ENCODE assay signal across 8 cellular contexts in genomic region chr17:2302740-2303277, GRCh38. TPM values are rescaled to one million over a fixed set of nuclear protein-coding genes. Genes with fewer than 3 reads are reported as not detected.
DNase-seq lines count a peak whose midpoint lies in the region; ATAC-seq and TF ChIP-seq lines count a peak whose summit lies in the region.

No MANE protein-coding gene starts in this region.

- H3K27ac ChIP-seq in lower lobe of right lung (peak overlapping the region; percentile 85), uterus (peak overlapping the region; percentile 91 to 94)

- intact Hi-C loops in lower lobe of right lung (cut with DNase I) (no loop called here), uterus (cut with DNase I; ENCODE audit: low total_unique reads) (no loop called here)

- TF ChIP-seq CTCF in astrocyte of the spinal cord (IDR thresholded peaks at IDR 0.05; ENCODE audit: low read depth, low read length) (no peak), lower lobe of right lung (IDR thresholded peaks at IDR 0.05) (no peak), uterus (IDR thresholded peaks at IDR 0.05) (no peak)

- peak; percentile 3 for ATAC-seq in HG03565 (IDR thresholded peaks at IDR 0.05; ENCODE audit: unreplicated experiment)
- no peak for ATAC-seq in lower lobe of right lung

- in situ Hi-C loops in astrocyte of the spinal cord (cut with HindIII; ENCODE audit: low sequenced_read_pairs) = no loop called here

- peaks cover 32% of the 10 kb centered on the region for H3K4me1 ChIP-seq in lower lobe of right lung
- peaks cover 0 to 10% of the 10 kb centered on the region in 2 donors for H3K4me1 ChIP-seq in uterus

- TF ChIP-seq POLR2A in uterus (IDR thresholded peaks at IDR 0.05) = no peak

- H3K27me3 ChIP-seq in lower lobe of right lung (ENCODE audit: low read depth) = no peaks in the 10 kb centered on the region
- H3K27me3 ChIP-seq in uterus = no peaks in the 10 kb centered on the region

- H3K4me3 ChIP-seq in astrocyte of the spinal cord (ENCODE audit: low read depth, low read length) = peak overlapping the region; percentile 82
- H3K4me3 ChIP-seq in lower lobe of right lung = peak overlapping the region; percentile 98
- peak overlapping the region; percentile 81 to 88 for H3K4me3 ChIP-seq in uterus

- no peaks in the 10 kb centered on the region for H3K9me3 ChIP-seq in lower lobe of right lung
- H3K9me3 ChIP-seq in uterus = no peaks in the 10 kb centered on the region

- H3K36me3 ChIP-seq in lower lobe of right lung = peaks cover 25% of the 10 kb centered on the region
- no peaks in the 10 kb centered on the region for H3K36me3 ChIP-seq in uterus

- DNase-seq in NCI-H1417 (lab: John Stamatoyannopoulos, UW) = peak in 2 of 3 experiments; percentile 34 to 40
- DNase-seq in NCI-H1417 treated with DMSO at 0.1 percent for 48 hours (lab: John Stamatoyannopoulos, UW) = no peak
- peak; percentile 22 for DNase-seq in astrocyte of the spinal cord (ENCODE audit: low read depth, low spot score)
- DNase-seq in lower lobe of right lung = no peak
- DNase-seq in uterus = no peak
- DNase-seq in EL = no peak
- DNase-seq in superior temporal gyrus (ENCODE audit: extremely low spot score) = no peak

RNA-seq across cellular contexts. Expression of gene SMG6, which starts 0.8 kb away (rescaled TPM):
- total RNA-seq in lower lobe of right lung (33.8 TPM), uterus (10 to 100 TPM; 13.3 to 74.9 (median 41.6) TPM)

RNA-seq across cellular contexts. Expression of gene SRR, which starts 0.9 kb away (rescaled TPM):
- total RNA-seq in lower lobe of right lung (12.2 TPM), uterus (10 to 100 TPM in 2 of 4 donors, 1 to 10 TPM in 2; 5.6 to 29.2 (median 13.4) TPM)

RNA-seq across cellular contexts. Expression of gene TSR1, which starts 33.4 kb away (rescaled TPM):
- total RNA-seq in lower lobe of right lung = 18.8 TPM
- 10 to 100 TPM in 3 of 4 donors, 1 to 10 TPM in 1; 2.1 to 43.3 (median 23.5) TPM for total RNA-seq in uterus

RNA-seq across cellular contexts. Expression of gene SGSM2, which starts 34.5 kb away (rescaled TPM):
- total RNA-seq in lower lobe of right lung (55.4 TPM), uterus (10 to 100 TPM; 13.2 to 77.5 (median 51.2) TPM)

Comparison
In these comparisons a context has a peak if more than half of its experiments do, and no peak if none do; other contexts are left out.
1. DNase-seq: peak in NCI-H1417 (2 of 3) and astrocyte of the spinal cord (single experiment); none in NCI-H1417 treated with DMSO at 0.1 percent for 48 hours (single experiment), lower lobe of right lung (single experiment), uterus (0 of 2), EL (single experiment) and superior temporal gyrus (single experiment).
2. Peak in every context shown above with its lines, with median percentiles within 50 percentile points of each other: H3K4me3 ChIP-seq.